In genomic region chr1:205648212-205648910, GRCh38 we compare ENCODE assay signal across 2 cellular contexts.
TF ChIP-seq lines count a peak whose summit lies in the region.

No MANE protein-coding gene starts in this region.

TF ChIP-seq in IMR-90, 13 proteins besides CTCF, POLR2A, EP300 and RAD21 (continued from another document):
- TF ChIP-seq MAZ (IDR thresholded peaks at IDR 0.05; ENCODE audit: borderline replicate concordance, low read depth, low read length): no peak
- TF ChIP-seq MAFK (IDR thresholded peaks at IDR 0.05; ENCODE audit: low read depth, low read length): no peak
- TF ChIP-seq CHD1 (IDR thresholded peaks at IDR 0.05; ENCODE audit: low read depth, low read length): no peak
- TF ChIP-seq SMC3 (IDR thresholded peaks at IDR 0.05; ENCODE audit: low read depth, low read length): no peak
- TF ChIP-seq CEBPB (IDR thresholded peaks at IDR 0.05; ENCODE audit: low read depth, low read length): no peak
- TF ChIP-seq, protein P1, sequence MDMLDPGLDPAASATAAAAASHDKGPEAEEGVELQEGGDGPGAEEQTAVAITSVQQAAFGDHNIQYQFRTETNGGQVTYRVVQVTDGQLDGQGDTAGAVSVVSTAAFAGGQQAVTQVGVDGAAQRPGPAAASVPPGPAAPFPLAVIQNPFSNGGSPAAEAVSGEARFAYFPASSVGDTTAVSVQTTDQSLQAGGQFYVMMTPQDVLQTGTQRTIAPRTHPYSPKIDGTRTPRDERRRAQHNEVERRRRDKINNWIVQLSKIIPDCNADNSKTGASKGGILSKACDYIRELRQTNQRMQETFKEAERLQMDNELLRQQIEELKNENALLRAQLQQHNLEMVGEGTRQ (IDR thresholded peaks at IDR 0.05; ENCODE audit: low read depth, low read length): no peak
- no peak for TF ChIP-seq ELK1 (IDR thresholded peaks at IDR 0.05; ENCODE audit: borderline replicate concordance, low read depth, low read length)

TF ChIP-seq in WTC11, 78 proteins besides CTCF, POLR2A, EP300 and RAD21 (continued from another document):
- no peak for TF ChIP-seq ATF3 (CRISPR knock-in tag; conservative IDR thresholded peaks at IDR 0.05)
- TF ChIP-seq, protein P2, sequence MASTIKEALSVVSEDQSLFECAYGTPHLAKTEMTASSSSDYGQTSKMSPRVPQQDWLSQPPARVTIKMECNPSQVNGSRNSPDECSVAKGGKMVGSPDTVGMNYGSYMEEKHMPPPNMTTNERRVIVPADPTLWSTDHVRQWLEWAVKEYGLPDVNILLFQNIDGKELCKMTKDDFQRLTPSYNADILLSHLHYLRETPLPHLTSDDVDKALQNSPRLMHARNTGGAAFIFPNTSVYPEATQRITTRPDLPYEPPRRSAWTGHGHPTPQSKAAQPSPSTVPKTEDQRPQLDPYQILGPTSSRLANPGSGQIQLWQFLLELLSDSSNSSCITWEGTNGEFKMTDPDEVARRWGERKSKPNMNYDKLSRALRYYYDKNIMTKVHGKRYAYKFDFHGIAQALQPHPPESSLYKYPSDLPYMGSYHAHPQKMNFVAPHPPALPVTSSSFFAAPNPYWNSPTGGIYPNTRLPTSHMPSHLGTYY (CRISPR knock-in tag; IDR thresholded peaks at IDR 0.05): no peak
